Comparison of ENCODE assay signal across 19 cellular contexts in genomic region chr13:102911336-102911735, GRCh38.
"Had no signal": no experiment of that assay in that cellular context is flagged by ENCODE, and none has a peak within 500 bp of the region (broad histone marks: within the 10 kb centered on the region; RNA-seq: fewer than 3 reads in every experiment).

No MANE protein-coding gene starts in this region.

- H3K4me1 Mint-ChIP-seq: naive thymus-derived CD8-positive, alpha-beta T cell; stimulated activated naive CD8-positive, alpha-beta T cell treated with anti-CD3 and anti-CD28 coated beads, Interleukin-15, amount 100 ng/mL, for 72 hours; T-cell had no signal

- H3K27ac Mint-ChIP-seq: activated B cell treated with CpG ODN at 0.5 μM for 24 hours; activated CD4-positive, alpha-beta memory T cell treated with anti-CD3 and anti-CD28 coated beads for 36 hours; activated naive CD4-positive, alpha-beta T cell treated with anti-CD3 and anti-CD28 coated beads for 36 hours; activated T-cell treated with anti-CD3 and anti-CD28 coated beads, Interleukin-2, amount 50 U/mL, for 24 hours; memory B cell; naive thymus-derived CD8-positive, alpha-beta T cell; stimulated activated naive CD8-positive, alpha-beta T cell treated with anti-CD3 and anti-CD28 coated beads, Interleukin-15, amount 100 ng/mL, for 72 hours; T-cell had no signal

- DNase-seq: activated B cell treated with CpG ODN at 0.5 μM for 24 hours; activated CD4-positive, alpha-beta memory T cell treated with anti-CD3 and anti-CD28 coated beads for 36 hours; activated CD4-positive, alpha-beta T cell treated with anti-CD3 and anti-CD28 coated beads for 4 hours; activated naive CD4-positive, alpha-beta T cell treated with anti-CD3 and anti-CD28 coated beads for 36 hours; activated T-cell treated with anti-CD3 and anti-CD28 coated beads, Interleukin-2, amount 50 U/mL, for 24 hours; body of pancreas; caudate nucleus; dorsolateral prefrontal cortex; kidney glomerular epithelial cell; left ventricle myocardium superior; naive thymus-derived CD8-positive, alpha-beta T cell; ovary; right lobe of liver; stimulated activated CD4-positive, alpha-beta T cell treated with anti-CD3 and anti-CD28 coated beads, Interleukin-4, amount 100 ng/mL, for 1 hour; stimulated activated naive CD8-positive, alpha-beta T cell treated with anti-CD3 and anti-CD28 coated beads, Interleukin-15, amount 100 ng/mL, for 72 hours; T-cell; transverse colon had no signal

- H3K4me3 Mint-ChIP-seq: activated B cell treated with CpG ODN at 0.5 μM for 24 hours; activated CD4-positive, alpha-beta memory T cell treated with anti-CD3 and anti-CD28 coated beads for 36 hours; activated naive CD4-positive, alpha-beta T cell treated with anti-CD3 and anti-CD28 coated beads for 36 hours; activated T-cell treated with anti-CD3 and anti-CD28 coated beads, Interleukin-2, amount 50 U/mL, for 24 hours; memory B cell; naive thymus-derived CD8-positive, alpha-beta T cell; stimulated activated naive CD8-positive, alpha-beta T cell treated with anti-CD3 and anti-CD28 coated beads, Interleukin-15, amount 100 ng/mL, for 72 hours; T-cell had no signal

- H3K27ac ChIP-seq: body of pancreas, dorsolateral prefrontal cortex, ovary, right lobe of liver, suprapubic skin, transverse colon had no signal

- H3K27me3 ChIP-seq: body of pancreas, dorsolateral prefrontal cortex, ovary, right lobe of liver, suprapubic skin had no signal

- H3K36me3 ChIP-seq: ovary, right lobe of liver, suprapubic skin, transverse colon had no signal

- H3K36me3 Mint-ChIP-seq: activated CD4-positive, alpha-beta memory T cell treated with anti-CD3 and anti-CD28 coated beads for 36 hours; memory B cell; naive thymus-derived CD8-positive, alpha-beta T cell; T-cell had no signal

- H3K4me3 ChIP-seq: body of pancreas, dorsolateral prefrontal cortex, ovary, right lobe of liver, suprapubic skin, transverse colon had no signal

- ATAC-seq: body of pancreas; left ventricle myocardium superior; naive thymus-derived CD8-positive, alpha-beta T cell; right lobe of liver; stimulated activated naive CD8-positive, alpha-beta T cell treated with anti-CD3 and anti-CD28 coated beads, Interleukin-15, amount 100 ng/mL, for 72 hours; T-cell had no signal

- H3K9me3 ChIP-seq: body of pancreas, ovary, right lobe of liver, suprapubic skin, transverse colon had no signal

- H3K9me3 Mint-ChIP-seq: activated B cell treated with CpG ODN at 0.5 μM for 24 hours; activated CD4-positive, alpha-beta memory T cell treated with anti-CD3 and anti-CD28 coated beads for 36 hours; activated naive CD4-positive, alpha-beta T cell treated with anti-CD3 and anti-CD28 coated beads for 36 hours; activated T-cell treated with anti-CD3 and anti-CD28 coated beads, Interleukin-2, amount 50 U/mL, for 24 hours; memory B cell; naive thymus-derived CD8-positive, alpha-beta T cell; stimulated activated naive CD8-positive, alpha-beta T cell treated with anti-CD3 and anti-CD28 coated beads, Interleukin-15, amount 100 ng/mL, for 72 hours; T-cell had no signal

- H3K4me1 ChIP-seq: body of pancreas had no signal
